24 cellular contexts compared by ENCODE assay signal in genomic region chr1:9601942-9602793, GRCh38. TPM values are rescaled to one million over a fixed set of nuclear protein-coding genes. Genes with fewer than 3 reads are reported as not detected.
DNase-seq lines count a peak whose midpoint lies in the region; ATAC-seq and TF ChIP-seq lines count a peak whose summit lies in the region.
"Had no signal": no experiment of that assay in that cellular context is flagged by ENCODE, and none has a peak within 500 bp of the region (broad histone marks: within the 10 kb centered on the region; RNA-seq: fewer than 3 reads in every experiment).

No MANE protein-coding gene starts in this region.

- H3K4me1 Mint-ChIP-seq in activated T-helper 17 cell treated with anti-CD3 and anti-CD28 coated beads, Interleukin-2, amount 50 U/mL, for 72 hours, result no peaks in the 10 kb centered on the region
- H3K4me1 Mint-ChIP-seq: B cell; CD14-positive monocyte; CD8-positive, alpha-beta memory T cell; T-helper 17 cell had no signal

- H3K4me3 ChIP-seq in H7 (ENCODE audit: insufficient read depth, low read depth, low read length), result no peak overlapping the region
- H3K4me3 ChIP-seq in OCI-LY1 (ENCODE audit: low read depth, low read length, poor library complexity, severe bottlenecking), result no peak overlapping the region
- no peak overlapping the region for H3K4me3 ChIP-seq in osteoblast (ENCODE audit: insufficient read depth, low read length)
- H3K4me3 ChIP-seq: GM23338, HAP-1 had no signal

- H3K27me3 ChIP-seq in H7 (ENCODE audit: control insufficient read depth, insufficient read depth, low read length) (no peaks in the 10 kb centered on the region), OCI-LY1 (ENCODE audit: insufficient read depth, low read length) (no peaks in the 10 kb centered on the region), osteoblast (ENCODE audit: insufficient read depth, low read length) (no peaks in the 10 kb centered on the region)

- H3K9ac ChIP-seq in OCI-LY1 (ENCODE audit: low read length), result no peak overlapping the region
- H3K9ac ChIP-seq: SK-N-SH had no signal

- no peak for TF ChIP-seq CTCF in OCI-LY1 (IDR thresholded peaks at IDR 0.05; ENCODE audit: low read length)
- no peak for TF ChIP-seq CTCF in osteoblast (IDR thresholded peaks at IDR 0.05; ENCODE audit: extremely low read depth, low read depth, low read length)

- H3K4me3 Mint-ChIP-seq in activated T-helper 17 cell treated with anti-CD3 and anti-CD28 coated beads, Interleukin-2, amount 50 U/mL, for 72 hours, result no peak overlapping the region
- H3K4me3 Mint-ChIP-seq: B cell; CD14-positive monocyte; CD8-positive, alpha-beta memory T cell; GM23338; T-helper 17 cell had no signal

- DNase-seq in COLO668 (lab: John Stamatoyannopoulos, UW; ENCODE audit: unreplicated experiment) (peak; percentile 74), H7 (peak; percentile 51), osteoblast (ENCODE audit: insufficient read length, low spot score, missing footprints) (peak; percentile 69), HT-29 (ENCODE audit: low spot score) (no peak)
- DNase-seq: CD8-positive, alpha-beta memory T cell; DMS153; DND-41; Karpas-422; NCI-H1092; NCI-H1694; NCI-H2227 treated with DMSO at 0.1 percent for 48 hours; NCI-H524; NCI-H774; PC-3; SK-N-SH; SW 1271; T-helper 17 cell had no signal

- no peaks in the 10 kb centered on the region for H3K9me3 Mint-ChIP-seq in activated T-helper 17 cell treated with anti-CD3 and anti-CD28 coated beads, Interleukin-2, amount 50 U/mL, for 72 hours
- H3K9me3 Mint-ChIP-seq: CD14-positive monocyte; CD8-positive, alpha-beta memory T cell; GM23338 had no signal

- H3K27me3 Mint-ChIP-seq in activated T-helper 17 cell treated with anti-CD3 and anti-CD28 coated beads, Interleukin-2, amount 50 U/mL, for 72 hours, result no peaks in the 10 kb centered on the region
- H3K27me3 Mint-ChIP-seq: B cell; CD8-positive, alpha-beta memory T cell; T-helper 17 cell had no signal

- H3K27ac Mint-ChIP-seq in activated T-helper 17 cell treated with anti-CD3 and anti-CD28 coated beads, Interleukin-2, amount 50 U/mL, for 72 hours, result no peak overlapping the region
- H3K27ac Mint-ChIP-seq: B cell; CD14-positive monocyte; CD8-positive, alpha-beta memory T cell; GM23338; T-helper 17 cell had no signal

- H3K79me2 ChIP-seq in OCI-LY1 (ENCODE audit: insufficient read depth, low read length) (no peaks in the 10 kb centered on the region), osteoblast (ENCODE audit: insufficient read depth, low read length) (no peaks in the 10 kb centered on the region)

- no peaks in the 10 kb centered on the region for H3K4me1 ChIP-seq in OCI-LY1 (ENCODE audit: insufficient read depth, low read length, severe bottlenecking)
- H3K4me1 ChIP-seq in osteoblast (ENCODE audit: insufficient read depth, low read length), result no peaks in the 10 kb centered on the region
- H3K4me1 ChIP-seq: HAP-1 had no signal

- no peaks in the 10 kb centered on the region for H3K9me2 ChIP-seq in OCI-LY1 (ENCODE audit: low read depth, low read length)
- H3K9me2 ChIP-seq: SK-N-SH had no signal

- peaks cover 11% of the 10 kb centered on the region for H3K36me3 ChIP-seq in H7 (replicated peaks; ENCODE audit: control insufficient read depth, insufficient read depth, low read length)
- H3K36me3 ChIP-seq in OCI-LY1 (ENCODE audit: insufficient read depth, low read length), result peaks cover 82% of the 10 kb centered on the region
- H3K36me3 ChIP-seq in osteoblast (ENCODE audit: insufficient read depth, low read length), result peaks cover 18% of the 10 kb centered on the region

- H3K27ac ChIP-seq in OCI-LY1 (ENCODE audit: low read depth, low read length, poor library complexity, severe bottlenecking) (peak overlapping the region; percentile 52), osteoblast (ENCODE audit: low read depth, low read length) (no peak overlapping the region)

- H4K20me1 ChIP-seq in OCI-LY1 (ENCODE audit: insufficient read depth, low read length) (no peaks in the 10 kb centered on the region), osteoblast (ENCODE audit: insufficient read depth, low read length) (no peaks in the 10 kb centered on the region)

- H3K4me2 ChIP-seq in OCI-LY1 (ENCODE audit: low read length) (no peak overlapping the region), osteoblast (ENCODE audit: insufficient read depth, low read length) (no peak overlapping the region)
- H3K4me2 ChIP-seq: GM23338, SK-N-SH had no signal

- H3F3A ChIP-seq in OCI-LY1 (ENCODE audit: insufficient read depth, low read length), result no peaks in the 10 kb centered on the region

- H3K9me3 ChIP-seq in OCI-LY1 (ENCODE audit: low read length), result no peaks in the 10 kb centered on the region
- H3K9me3 ChIP-seq in osteoblast (ENCODE audit: low read depth, low read length), result no peaks in the 10 kb centered on the region
- H3K9me3 ChIP-seq: HAP-1, SK-N-SH had no signal

- H2AFZ ChIP-seq in OCI-LY1 (ENCODE audit: low read length) (no peak overlapping the region), osteoblast (ENCODE audit: low read length) (no peak overlapping the region)
- H2AFZ ChIP-seq: GM23338 had no signal

- H3K36me3 Mint-ChIP-seq in activated T-helper 17 cell treated with anti-CD3 and anti-CD28 coated beads, Interleukin-2, amount 50 U/mL, for 72 hours (ENCODE audit: low read depth), result peaks cover 42% of the 10 kb centered on the region

- ATAC-seq in GM21717 (IDR thresholded peaks at IDR 0.05; ENCODE audit: unreplicated experiment), result no peak
- no peak for ATAC-seq in activated T-helper 17 cell treated with anti-CD3 and anti-CD28 coated beads, Interleukin-2, amount 50 U/mL, for 72 hours (replicated peaks)
- ATAC-seq: GM23338, PC-3, T-helper 17 cell had no signal

RNA-seq across cellular contexts. Expression of gene TMEM201, which starts 13.5 kb away (rescaled TPM):
- total RNA-seq in H7 (2014; rRNA removed; shearing (Covaris generic)), result 12.9 and 14.9 TPM in 2 replicates
- total RNA-seq in osteoblast, result 5.9 and 6.2 TPM in 2 replicates
- total RNA-seq in HT-29 (2014; rRNA removed; shearing (Covaris generic)), result 23.7 and 31.7 TPM in 2 replicates
- 10 to 100 TPM; 12.0 to 25.5 TPM for total RNA-seq in activated T-helper 17 cell treated with anti-CD3 and anti-CD28 coated beads, Interleukin-2, amount 50 U/mL, for 72 hours

RNA-seq across cellular contexts. Expression of gene PIK3CD, which starts 49.4 kb away (rescaled TPM):
- 6.9 and 18.1 TPM in 2 replicates for total RNA-seq in H7 (2014; rRNA removed; shearing (Covaris generic))
- total RNA-seq in osteoblast, result 12.7 and 14.1 TPM in 2 replicates
- 0.03 and 0.05 TPM in 2 replicates for total RNA-seq in HT-29 (2014; rRNA removed; shearing (Covaris generic))
- 100 to 1,000 TPM; 114 to 120 TPM for total RNA-seq in activated T-helper 17 cell treated with anti-CD3 and anti-CD28 coated beads, Interleukin-2, amount 50 U/mL, for 72 hours
